Comparison of ENCODE assay signal across 28 cellular contexts in genomic region chr14:23564876-23565275, GRCh38. TPM values are rescaled to one million over a fixed set of nuclear protein-coding genes. Genes with fewer than 3 reads are reported as not detected.
DNase-seq lines count a peak whose midpoint lies in the region; ATAC-seq and TF ChIP-seq lines count a peak whose summit lies in the region.
"Had no signal": no experiment of that assay in that cellular context is flagged by ENCODE, and none has a peak within 500 bp of the region (broad histone marks: within the 10 kb centered on the region; RNA-seq: fewer than 3 reads in every experiment).

No MANE protein-coding gene starts in this region.

- peaks cover 51% of the 10 kb centered on the region for H3K36me3 Mint-ChIP-seq in activated naive CD4-positive, alpha-beta T cell treated with anti-CD3 and anti-CD28 coated beads, Interleukin-2, amount 10 ng/mL, durations not matched to agents 7 days and 5 days
- H3K36me3 Mint-ChIP-seq in T-helper 17 cell (ENCODE audit: low read depth) (peaks cover 7% of the 10 kb centered on the region), memory B cell (peaks cover 29% of the 10 kb centered on the region)
- peaks cover 79% of the 10 kb centered on the region for H3K36me3 Mint-ChIP-seq in stimulated activated effector memory CD8-positive, alpha-beta T cell treated with anti-CD3 and anti-CD28 coated beads, Interleukin-12 subunit alpha, Interleukin-12 subunit beta, amount 100 ng/mL, for 72 hours

- no peaks in the 10 kb centered on the region for H3K9me3 ChIP-seq in T-helper 17 cell (ENCODE audit: control insufficient read depth, low read length, poor library complexity, severe bottlenecking)
- H3K9me3 ChIP-seq: BE2C, heart left ventricle, mucosa of descending colon, upper lobe of right lung had no signal

- ATAC-seq in T-helper 17 cell (no peak), memory B cell (ENCODE audit: low read depth) (no peak), HG03342 (IDR thresholded peaks at IDR 0.05; ENCODE audit: unreplicated experiment) (no peak)
- no peak for ATAC-seq in stimulated activated effector memory CD8-positive, alpha-beta T cell treated with anti-CD3 and anti-CD28 coated beads, Interleukin-12 subunit alpha, Interleukin-12 subunit beta, amount 100 ng/mL, for 72 hours
- ATAC-seq: esophagus mucosa, heart left ventricle, mucosa of descending colon, upper lobe of right lung had no signal

- TF ChIP-seq CTCF in GM13977 (IDR thresholded peaks at IDR 0.05; ENCODE audit: extremely low read depth, insufficient read depth, missing control alignments) = no peak

- H3K27me3 Mint-ChIP-seq in activated naive CD4-positive, alpha-beta T cell treated with anti-CD3 and anti-CD28 coated beads, Interleukin-2, amount 10 ng/mL, durations not matched to agents 7 days and 5 days = peaks cover 5% of the 10 kb centered on the region
- H3K27me3 Mint-ChIP-seq in T-helper 17 cell (no peaks in the 10 kb centered on the region), memory B cell (peaks cover 2% of the 10 kb centered on the region)
- H3K27me3 Mint-ChIP-seq: activated B cell treated with CpG ODN at 0.5 μM for 24 hours; activated CD4-positive, alpha-beta memory T cell treated with anti-CD3 and anti-CD28 coated beads, Interleukin-2, amount 10 ng/mL, durations not matched to agents 7 days and 5 days had no signal

- H3K4me1 Mint-ChIP-seq in activated naive CD4-positive, alpha-beta T cell treated with anti-CD3 and anti-CD28 coated beads, Interleukin-2, amount 10 ng/mL, durations not matched to agents 7 days and 5 days = peaks cover 57% of the 10 kb centered on the region
- H3K4me1 Mint-ChIP-seq in T-helper 17 cell = peaks cover 33% of the 10 kb centered on the region
- peaks cover 46% of the 10 kb centered on the region for H3K4me1 Mint-ChIP-seq in memory B cell
- peaks cover 66% of the 10 kb centered on the region for H3K4me1 Mint-ChIP-seq in stimulated activated effector memory CD8-positive, alpha-beta T cell treated with anti-CD3 and anti-CD28 coated beads, Interleukin-12 subunit alpha, Interleukin-12 subunit beta, amount 100 ng/mL, for 72 hours

- peak overlapping the region; percentile 26 for H3K4me3 Mint-ChIP-seq in activated naive CD4-positive, alpha-beta T cell treated with anti-CD3 and anti-CD28 coated beads, Interleukin-2, amount 10 ng/mL, durations not matched to agents 7 days and 5 days
- H3K4me3 Mint-ChIP-seq in T-helper 17 cell (no peak overlapping the region), memory B cell (peak overlapping the region; percentile 51)
- H3K4me3 Mint-ChIP-seq in stimulated activated effector memory CD8-positive, alpha-beta T cell treated with anti-CD3 and anti-CD28 coated beads, Interleukin-12 subunit alpha, Interleukin-12 subunit beta, amount 100 ng/mL, for 72 hours = no peak overlapping the region
- H3K4me3 Mint-ChIP-seq: activated B cell treated with CpG ODN at 0.5 μM for 24 hours, endodermal cell had no signal

- CTCF ChIA-PET in activated naive CD4-positive, alpha-beta T cell treated with anti-CD3 and anti-CD28 coated beads, Interleukin-2, amount 10 ng/mL, durations not matched to agents 7 days and 5 days (lab: Charles Lee) = interaction anchor here (15.2 kb wide), 1 partner anchor 85 kb away, joined by 238 read pairs; no protein-coding TSS in a partner anchor

- H3K27ac Mint-ChIP-seq in activated naive CD4-positive, alpha-beta T cell treated with anti-CD3 and anti-CD28 coated beads, Interleukin-2, amount 10 ng/mL, durations not matched to agents 7 days and 5 days = no peak overlapping the region
- H3K27ac Mint-ChIP-seq in T-helper 17 cell (peak overlapping the region; percentile 72), memory B cell (peak overlapping the region; percentile 35)
- H3K27ac Mint-ChIP-seq in stimulated activated effector memory CD8-positive, alpha-beta T cell treated with anti-CD3 and anti-CD28 coated beads, Interleukin-12 subunit alpha, Interleukin-12 subunit beta, amount 100 ng/mL, for 72 hours = peak overlapping the region; percentile 99
- H3K27ac Mint-ChIP-seq: activated B cell treated with CpG ODN at 0.5 μM for 24 hours; activated CD4-positive, alpha-beta memory T cell treated with anti-CD3 and anti-CD28 coated beads, Interleukin-2, amount 10 ng/mL, durations not matched to agents 7 days and 5 days; endodermal cell had no signal

- in situ Hi-C loops in GM13977 (cut with MboI; ENCODE audit: low pct_unique_long_range_greater_than_20kb, low sequenced_read_pairs, unreplicated experiment) = loop anchor here (5.0 kb wide), 1 partner anchor 88 kb away; no protein-coding TSS in a partner anchor

- no peaks in the 10 kb centered on the region for H3K9me3 Mint-ChIP-seq in activated naive CD4-positive, alpha-beta T cell treated with anti-CD3 and anti-CD28 coated beads, Interleukin-2, amount 10 ng/mL, durations not matched to agents 7 days and 5 days
- H3K9me3 Mint-ChIP-seq in memory B cell = no peaks in the 10 kb centered on the region
- no peaks in the 10 kb centered on the region for H3K9me3 Mint-ChIP-seq in stimulated activated effector memory CD8-positive, alpha-beta T cell treated with anti-CD3 and anti-CD28 coated beads, Interleukin-12 subunit alpha, Interleukin-12 subunit beta, amount 100 ng/mL, for 72 hours
- H3K9me3 Mint-ChIP-seq: activated B cell treated with CpG ODN at 0.5 μM for 24 hours; activated CD4-positive, alpha-beta memory T cell treated with anti-CD3 and anti-CD28 coated beads, Interleukin-2, amount 10 ng/mL, durations not matched to agents 7 days and 5 days; endodermal cell had no signal

- DNase-seq in activated naive CD4-positive, alpha-beta T cell treated with anti-CD3 and anti-CD28 coated beads, Interleukin-2, amount 10 ng/mL, durations not matched to agents 7 days and 5 days = no peak
- DNase-seq in activated naive CD4-positive, alpha-beta T cell treated with Interleukin-2 at 50 U/mL for 16 hours = no peak
- DNase-seq in T-helper 17 cell (no peak), memory B cell (ENCODE audit: low spot score in 2 of 2) (no peak), kidney tubule cell (ENCODE audit: low spot score) (no peak), GM13977 (ENCODE audit: low spot score) (no peak)
- DNase-seq in stimulated activated effector memory CD8-positive, alpha-beta T cell treated with anti-CD3 and anti-CD28 coated beads, Interleukin-12 subunit alpha, Interleukin-12 subunit beta, amount 100 ng/mL, for 72 hours (ENCODE audit: low spot score in 2 of 2) = no peak
- DNase-seq: activated B cell treated with CpG ODN at 0.5 μM for 24 hours; activated CD4-positive, alpha-beta memory T cell treated with anti-CD3 and anti-CD28 coated beads, Interleukin-2, amount 10 ng/mL, durations not matched to agents 7 days and 5 days; activated naive CD4-positive, alpha-beta T cell; anterior cingulate cortex; BE2C; cortex of kidney; DMS79 treated with DMSO at 0.1 percent for 48 hours; endodermal cell; foreskin fibroblast; heart left ventricle; KBM-7; mucosa of descending colon; NCI-H1105 treated with DMSO at 0.1 percent for 48 hours; NCI-H2029; NCI-H526; SIG-M5; stimulated activated CD4-positive, alpha-beta T cell treated with anti-CD3 and anti-CD28 coated beads, Interleukin-1b, Interleukin-23, amount 100 ng/mL, for 48 hours; upper lobe of right lung had no signal

RNA-seq across cellular contexts. Expression of gene AP1G2, which starts 2.7 kb away (rescaled TPM):
- total RNA-seq in T-helper 17 cell = 100 to 1,000 TPM; 268 to 313 TPM

RNA-seq across cellular contexts. Expression of gene THTPA, which starts 8.8 kb away (rescaled TPM):
- total RNA-seq in T-helper 17 cell = 10 to 100 TPM in 1 of 2 donors, 1 to 10 TPM in 1; 10.0 to 13.6 TPM

RNA-seq across cellular contexts. Expression of gene ZFHX2, which starts 13.3 kb away (rescaled TPM):
- under 1 TPM; 0.16 to 0.27 TPM for total RNA-seq in T-helper 17 cell

RNA-seq across cellular contexts. Expression of gene JPH4, which starts 13.7 kb away (rescaled TPM):
- total RNA-seq in T-helper 17 cell = not detected
- total RNA-seq: activated CD4-positive, alpha-beta memory T cell treated with anti-CD3 and anti-CD28 coated beads, Interleukin-2, amount 10 ng/mL, durations not matched to agents 7 days and 5 days; MCF 10A had no signal

Comparison
In these comparisons a context has a peak if more than half of its experiments do, and no peak if none do; other contexts are left out.
1. H3K4me3 Mint-ChIP-seq: peak in activated naive CD4-positive, alpha-beta T cell treated with anti-CD3 and anti-CD28 coated beads, Interleukin-2, amount 10 ng/mL, durations not matched to agents 7 days and 5 days (single experiment) and memory B cell (single experiment); none in T-helper 17 cell (single experiment) and stimulated activated effector memory CD8-positive, alpha-beta T cell treated with anti-CD3 and anti-CD28 coated beads, Interleukin-12 subunit alpha, Interleukin-12 subunit beta, amount 100 ng/mL, for 72 hours (single experiment).